In genomic region chr1:26771643-26772321, GRCh38 we compare ENCODE assay signal across 1 cellular context.
TF ChIP-seq lines count a peak whose summit lies in the region.

No MANE protein-coding gene starts in this region.

TF ChIP-seq in K562, 482 proteins besides CTCF, POLR2A, EP300 and RAD21 (continued from another document and continues in another):
- TF ChIP-seq ZBTB49 (CRISPR knock-in tag; IDR thresholded peaks at IDR 0.05; ENCODE audit: borderline replicate concordance), result no peak
- TF ChIP-seq GMEB1 (CRISPR knock-in tag; IDR thresholded peaks at IDR 0.05), result no peak
- TF ChIP-seq HCFC1 (IDR thresholded peaks at IDR 0.05; ENCODE audit: low read depth, low read length), result no peak
- peak; percentile 80 for TF ChIP-seq NCOR1 (IDR thresholded peaks at IDR 0.05)
- peak; percentile 84; the same call in 1 of the 2 replicates for TF ChIP-seq HDGF (IDR thresholded peaks at IDR 0.05)
- no peak for TF ChIP-seq FOXJ3 (CRISPR knock-in tag; IDR thresholded peaks at IDR 0.05)
- no peak for TF ChIP-seq ZNF830 (CRISPR knock-in tag; IDR thresholded peaks at IDR 0.05)
- TF ChIP-seq TSC22D4 (tag; IDR thresholded peaks at IDR 0.05), result no peak
- peak; percentile 86 for TF ChIP-seq RFX1 (IDR thresholded peaks at IDR 0.05)
- TF ChIP-seq KAT8 (IDR thresholded peaks at IDR 0.05; ENCODE audit: low read depth), result no peak
- TF ChIP-seq CEBPB (tag; IDR thresholded peaks at IDR 0.05), result no peak
- TF ChIP-seq ZFP1 (CRISPR knock-in tag; IDR thresholded peaks at IDR 0.05), result no peak
- TF ChIP-seq ZC3H4 (CRISPR knock-in tag; IDR thresholded peaks at IDR 0.05; ENCODE audit: borderline replicate concordance), result no peak
- TF ChIP-seq ESRRA (IDR thresholded peaks at IDR 0.05; ENCODE audit: borderline replicate concordance, low read depth), result peak; percentile 86
- TF ChIP-seq ZBTB5 (IDR thresholded peaks at IDR 0.05), result no peak
- no peak for TF ChIP-seq ZNF23 (CRISPR knock-in tag; IDR thresholded peaks at IDR 0.05)
- TF ChIP-seq MXI1 (IDR thresholded peaks at IDR 0.05; ENCODE audit: low read depth, low read length), result peak; percentile 75; the same call in 1 of the 2 replicates
- TF ChIP-seq POLR2G (IDR thresholded peaks at IDR 0.05; ENCODE audit: low read depth, low read length), result no peak
- no peak for TF ChIP-seq HDAC3 (IDR thresholded peaks at IDR 0.05; ENCODE audit: borderline replicate concordance, partially characterized antibody)
- no peak for TF ChIP-seq PTRF (tag; IDR thresholded peaks at IDR 0.05)
- TF ChIP-seq TSHZ1 (CRISPR knock-in tag; IDR thresholded peaks at IDR 0.05), result no peak
- no peak for TF ChIP-seq ZNF449 (CRISPR knock-in tag; IDR thresholded peaks at IDR 0.05)
- peak in 1 of 2 experiments; percentile 13; a peak in 1 of 4 replicates for TF ChIP-seq NONO (IDR thresholded peaks at IDR 0.05; ENCODE audit: low read depth in 2 of 2, low read length in 1 of 2)
- no peak for TF ChIP-seq SFPQ (IDR thresholded peaks at IDR 0.05; ENCODE audit: low read depth, low read length)
- TF ChIP-seq HNRNPLL (IDR thresholded peaks at IDR 0.05; ENCODE audit: low read depth, low read length, poor library complexity, severe bottlenecking), result no peak
- no peak for TF ChIP-seq PCBP1 (IDR thresholded peaks at IDR 0.05; ENCODE audit: low read depth, low read length, poor library complexity, severe bottlenecking)
- TF ChIP-seq PPARD (CRISPR knock-in tag; IDR thresholded peaks at IDR 0.05), result no peak
- TF ChIP-seq DIDO1 (tag; IDR thresholded peaks at IDR 0.05; ENCODE audit: low read depth), result no peak
- TF ChIP-seq MXD1 (CRISPR knock-in tag; IDR thresholded peaks at IDR 0.05; ENCODE audit: borderline replicate concordance, poor library complexity, severe bottlenecking), result no peak
- peak; percentile 84 for TF ChIP-seq NFE2 (IDR thresholded peaks at IDR 0.05; ENCODE audit: low read depth)
- TF ChIP-seq SNIP1 (IDR thresholded peaks at IDR 0.05; ENCODE audit: low read depth), result no peak
- TF ChIP-seq NFXL1 (CRISPR knock-in tag; IDR thresholded peaks at IDR 0.05), result no peak
- TF ChIP-seq BDP1 (IDR thresholded peaks at IDR 0.05; ENCODE audit: insufficient read depth, insufficient read length), result no peak
- TF ChIP-seq ZNF41 (CRISPR knock-in tag; conservative IDR thresholded peaks at IDR 0.05), result 0 out of 2 replicates have a peak, but pooled peaks have one; percentile 46
- no peak for TF ChIP-seq ZBTB34 (CRISPR knock-in tag; IDR thresholded peaks at IDR 0.05)
- TF ChIP-seq ZNF444 (CRISPR knock-in tag; IDR thresholded peaks at IDR 0.05), result no peak
- no peak for TF ChIP-seq GATA2 (CRISPR knock-in tag; IDR thresholded peaks at IDR 0.05)
- no peak for TF ChIP-seq HEY1 (CRISPR knock-in tag; IDR thresholded peaks at IDR 0.05; ENCODE audit: borderline replicate concordance)
- TF ChIP-seq BCLAF1 (IDR thresholded peaks at IDR 0.05; ENCODE audit: borderline replicate concordance in 1 of 2, control insufficient read depth in 1 of 2, low read depth in 2 of 2, low read length in 1 of 2), result peak in 1 of 2 experiments; percentile 52; a peak in 1 of 4 replicates
